ENCODE assay signal across 16 cellular contexts in the genomic region with DNA sequence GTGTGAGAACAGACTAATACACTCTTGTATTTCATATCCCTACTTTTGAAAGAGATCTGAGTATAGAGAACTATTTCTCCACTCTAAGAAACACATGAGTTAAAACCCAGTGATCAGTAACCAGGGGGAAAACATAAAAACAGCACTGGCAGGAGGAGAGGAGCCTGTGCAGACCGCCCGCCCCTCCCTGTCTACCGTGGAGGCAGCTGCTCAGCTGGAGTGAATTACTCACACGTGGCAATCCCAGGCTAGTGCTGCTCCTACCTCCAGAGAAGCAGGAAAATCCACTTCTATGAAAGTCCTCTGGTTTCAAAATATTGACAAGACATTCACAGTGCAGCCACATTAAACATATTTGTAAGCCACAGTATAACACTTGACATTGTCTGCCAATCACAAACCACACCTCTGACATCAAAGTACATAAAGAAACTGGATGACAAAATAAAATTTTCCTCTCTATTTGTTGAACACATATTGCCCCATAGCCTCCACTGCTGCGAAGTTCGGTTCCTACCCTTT. TPM values are rescaled to one million over a fixed set of nuclear protein-coding genes. Genes with fewer than 3 reads are reported as not detected.
DNase-seq lines count a peak whose midpoint lies in the region; ATAC-seq, FAIRE-seq and TF ChIP-seq lines count a peak whose summit lies in the region.
"Had no signal": no experiment of that assay in that cellular context is flagged by ENCODE, and none has a peak within 500 bp of the region (broad histone marks: within the 10 kb centered on the region; RNA-seq: fewer than 3 reads in every experiment).

No MANE protein-coding gene starts in this region.

- no peak overlapping the region for H3K4me2 ChIP-seq in Karpas-422 (ENCODE audit: low read depth, low read length, poor library complexity, severe bottlenecking)
- H3K4me2 ChIP-seq: BLaER1 treated with 17β-estradiol and CSF1 and Interleukin-3, amounts not matched to agents 10 nM and 100 nM had no signal

- ATAC-seq in body of pancreas (no peak), GM18873 (IDR thresholded peaks at IDR 0.05; ENCODE audit: low FRiP score, unreplicated experiment) (no peak)
- ATAC-seq: activated CD8-positive, alpha-beta T cell treated with anti-CD3 and anti-CD28 coated beads, Interleukin-2, amount 10 ng/mL, durations not matched to agents 7 days and 5 days; natural killer cell treated with Interleukin-12 subunit alpha and Interleukin-12 subunit beta and Interleukin-15 and Interleukin-18, amount 100 ng/mL, for 72 hours had no signal

- no peak for FAIRE-seq in bronchial epithelial cell (lab: Jason Lieb, UNC)
- FAIRE-seq: GM12891 had no signal

- no peaks in the 10 kb centered on the region for H3K9me2 ChIP-seq in Karpas-422 (replicated peaks; ENCODE audit: insufficient read depth, low read length)

- no peaks in the 10 kb centered on the region for H4K20me1 ChIP-seq in Karpas-422 (ENCODE audit: insufficient read depth, low read depth, low read length)
- H4K20me1 ChIP-seq: BLaER1 treated with 17β-estradiol and CSF1 and Interleukin-3, amounts not matched to agents 10 nM and 100 nM had no signal

- WGBS in prostate gland: 25% methylated on average over 6 of the region's 6 CpGs
- 20 to 22% methylated on average over 6 of the region's 6 CpGs for WGBS in body of pancreas, 2 donors

- H3K27ac ChIP-seq in prostate gland (peak overlapping the region in 1 of 2 donors; percentile 26), Karpas-422 (ENCODE audit: low read length) (no peak overlapping the region), body of pancreas (no peak overlapping the region)
- H3K27ac ChIP-seq: BLaER1 treated with 17β-estradiol and CSF1 and Interleukin-3, amounts not matched to agents 10 nM and 100 nM; dorsolateral prefrontal cortex had no signal

- H3K9ac ChIP-seq in Karpas-422 (ENCODE audit: low read length): no peak overlapping the region
- H3K9ac ChIP-seq: BLaER1 treated with 17β-estradiol and CSF1 and Interleukin-3, amounts not matched to agents 10 nM and 100 nM had no signal

- H3K4me1 ChIP-seq in prostate gland (replicated peaks): no peaks in the 10 kb centered on the region
- no peaks in the 10 kb centered on the region for H3K4me1 ChIP-seq in Karpas-422 (ENCODE audit: low read length)
- H3K4me1 ChIP-seq in body of pancreas: no peaks in the 10 kb centered on the region
- H3K4me1 ChIP-seq: BLaER1 treated with 17β-estradiol and CSF1 and Interleukin-3, amounts not matched to agents 10 nM and 100 nM had no signal

- H3K36me3 ChIP-seq in bronchial epithelial cell (ENCODE audit: control insufficient read depth, insufficient read depth, low read length): no peaks in the 10 kb centered on the region
- H3K36me3 ChIP-seq in prostate gland: no peaks in the 10 kb centered on the region
- H3K36me3 ChIP-seq in Karpas-422 (ENCODE audit: insufficient read depth, low read length): no peaks in the 10 kb centered on the region
- no peaks in the 10 kb centered on the region for H3K36me3 ChIP-seq in body of pancreas (replicated peaks in 1 of 2; ENCODE audit: insufficient read depth in 1 of 2, low read depth in 2 of 2)
- H3K36me3 ChIP-seq: BLaER1 treated with 17β-estradiol and CSF1 and Interleukin-3, amounts not matched to agents 10 nM and 100 nM had no signal

- intact Hi-C loops in prostate gland (cut with DNase I): no loop called here
- intact Hi-C loops in body of pancreas (cut with DNase I): no loop called here

- H3K4me3 ChIP-seq in bronchial epithelial cell (ENCODE audit: low read depth, low read length) (no peak overlapping the region), prostate gland (no peak overlapping the region), Karpas-422 (ENCODE audit: low read length) (no peak overlapping the region), body of pancreas (no peak overlapping the region)
- H3K4me3 ChIP-seq: BLaER1 treated with 17β-estradiol and CSF1 and Interleukin-3, amounts not matched to agents 10 nM and 100 nM; dorsolateral prefrontal cortex had no signal

- no peaks in the 10 kb centered on the region for H3K9me3 ChIP-seq in prostate gland
- no peaks in the 10 kb centered on the region for H3K9me3 ChIP-seq in Karpas-422 (ENCODE audit: low read length)
- no peaks in the 10 kb centered on the region for H3K9me3 ChIP-seq in body of pancreas
- H3K9me3 ChIP-seq: BLaER1 treated with 17β-estradiol and CSF1 and Interleukin-3, amounts not matched to agents 10 nM and 100 nM had no signal

- no peak for TF ChIP-seq POLR2A in prostate gland (IDR thresholded peaks at IDR 0.05)
- TF ChIP-seq POLR2A in body of pancreas (IDR thresholded peaks at IDR 0.05): no peak

- no peaks in the 10 kb centered on the region for H3K27me3 ChIP-seq in bronchial epithelial cell (ENCODE audit: control insufficient read depth, insufficient read depth, low read length)
- H3K27me3 ChIP-seq in prostate gland (replicated peaks; ENCODE audit: insufficient read depth): no peaks in the 10 kb centered on the region
- H3K27me3 ChIP-seq in Karpas-422 (ENCODE audit: low read length): no peaks in the 10 kb centered on the region
- H3K27me3 ChIP-seq in body of pancreas: no peaks in the 10 kb centered on the region
- H3K27me3 ChIP-seq: BLaER1 treated with 17β-estradiol and CSF1 and Interleukin-3, amounts not matched to agents 10 nM and 100 nM had no signal

- TF ChIP-seq CTCF in bronchial epithelial cell (IDR thresholded peaks at IDR 0.05; ENCODE audit: insufficient read depth, low read length, severe bottlenecking): no peak
- no peak for TF ChIP-seq CTCF in prostate gland (IDR thresholded peaks at IDR 0.05)
- no peak for TF ChIP-seq CTCF in body of pancreas (IDR thresholded peaks at IDR 0.05)

- no peak overlapping the region for H2AFZ ChIP-seq in Karpas-422 (ENCODE audit: low read length)

- H3K79me2 ChIP-seq in Karpas-422 (ENCODE audit: low read length): no peaks in the 10 kb centered on the region

- peak; percentile 49 for DNase-seq in NCI-H1092 (lab: John Stamatoyannopoulos, UW)
- DNase-seq in NCI-H510A (lab: John Stamatoyannopoulos, UW): peak; percentile 95
- peak; percentile 1 for DNase-seq in bronchial epithelial cell (ENCODE audit: low read depth)
- DNase-seq in prostate gland (ENCODE audit: low spot score): peak; percentile 57
- no peak for DNase-seq in Karpas-422
- DNase-seq in body of pancreas: no peak
- DNase-seq: activated CD8-positive, alpha-beta T cell treated with anti-CD3 and anti-CD28 coated beads, Interleukin-2, amount 10 ng/mL, durations not matched to agents 7 days and 5 days; NCI-H2171 treated with DMSO at 0.1 percent for 48 hours had no signal

RNA-seq across cellular contexts. Expression of a gene that starts 16.7 kb away (rescaled TPM):
- total RNA-seq in bronchial epithelial cell (not detected in 2 replicates), prostate gland (1 to 10 TPM in 1 of 2 donors, under 1 TPM in 1; 0.57 to 1.3 TPM), body of pancreas (under 1 TPM; under 0.01 to 0.26 TPM)
- not detected in 2 replicates for total RNA-seq in Karpas-422 (2014; rRNA removed; shearing (Covaris generic); ENCODE audit: low replicate concordance)
- total RNA-seq: activated CD8-positive, alpha-beta T cell treated with anti-CD3 and anti-CD28 coated beads, Interleukin-2, amount 10 ng/mL, durations not matched to agents 7 days and 5 days; LHCN-M2; lung microvascular endothelial cell; natural killer cell treated with Interleukin-12 subunit alpha and Interleukin-12 subunit beta and Interleukin-15 and Interleukin-18, amount 100 ng/mL, for 72 hours; OCI-LY7 had no signal

Comparison
In these comparisons a context has a peak if more than half of its experiments do, and no peak if none do; other contexts are left out.
1. DNase-seq: peak in NCI-H1092 (single experiment), NCI-H510A (single experiment), bronchial epithelial cell (single experiment) and prostate gland (single experiment); none in Karpas-422 (single experiment) and body of pancreas (0 of 4).